16 cellular contexts compared by ENCODE assay signal in genomic region chr5:174338204-174339010, GRCh38.
DNase-seq lines count a peak whose midpoint lies in the region; ATAC-seq and TF ChIP-seq lines count a peak whose summit lies in the region.
"Had no signal": no experiment of that assay in that cellular context is flagged by ENCODE, and none has a peak within 500 bp of the region (broad histone marks: within the 10 kb centered on the region; RNA-seq: fewer than 3 reads in every experiment).

No MANE protein-coding gene starts in this region.

- no peaks in the 10 kb centered on the region for H3K9me2 ChIP-seq in hepatocyte (replicated peaks; ENCODE audit: insufficient read depth)

- POLR2A ChIA-PET in MCF 10A (lab: Yijun Ruan, JAX) = interaction anchor here (0.6 to 2.5 kb wide), 4 partner anchors 9 to 45 kb away, joined by 3 to 8 read pairs (median 6); no protein-coding TSS in a partner anchor
- POLR2A ChIA-PET in CD8-positive, alpha-beta T cell (lab: Charles Lee) = no interaction called here

- H3K9me3 ChIP-seq in breast epithelium (no peaks in the 10 kb centered on the region), hepatocyte (ENCODE audit: low read depth) (no peaks in the 10 kb centered on the region), thoracic aorta (no peaks in the 10 kb centered on the region)
- no peaks in the 10 kb centered on the region for H3K9me3 ChIP-seq in CD8-positive, alpha-beta T cell (ENCODE audit: low read length)
- H3K9me3 ChIP-seq: A549 had no signal

- intact Hi-C loops in MCF 10A (cut with micrococcal nuclease) (no loop called here), breast epithelium (cut with DNase I; ENCODE audit: low total_unique reads) (no loop called here), CD14-positive monocyte (cut with micrococcal nuclease) (no loop called here)
- intact Hi-C loops in CD8-positive, alpha-beta T cell (cut with DNase I, micrococcal nuclease) = no loop called here

- ATAC-seq in SK-N-SH treated with all-trans-retinoic acid at 6 μM for 48 hours (peak; percentile 80), thoracic aorta (ENCODE audit: insufficient number of reproducible peaks, low FRiP score, low read depth) (no peak), HG02759 (IDR thresholded peaks at IDR 0.05; ENCODE audit: unreplicated experiment) (no peak)
- ATAC-seq in CD8-positive, alpha-beta T cell = no peak

- H3K27me3 Mint-ChIP-seq in MCF 10A (ENCODE audit: insufficient read depth, unreplicated experiment) (no peaks in the 10 kb centered on the region), CD14-positive monocyte (ENCODE audit: low read depth in 3 of 3) (peaks cover 19 to 34% (median 22%) of the 10 kb centered on the region in 3 donors)
- peaks cover 21% of the 10 kb centered on the region for H3K27me3 Mint-ChIP-seq in CD8-positive, alpha-beta T cell (ENCODE audit: low read depth)

- H3K9me3 Mint-ChIP-seq in MCF 10A (ENCODE audit: unreplicated experiment) (no peaks in the 10 kb centered on the region), CD14-positive monocyte (no peaks in the 10 kb centered on the region)
- no peaks in the 10 kb centered on the region for H3K9me3 Mint-ChIP-seq in CD8-positive, alpha-beta T cell
- H3K9me3 Mint-ChIP-seq: CD4-positive, alpha-beta memory T cell had no signal

- H3K27me3 ChIP-seq in breast epithelium (peaks cover 0 to 29% of the 10 kb centered on the region in 2 donors), hepatocyte (no peaks in the 10 kb centered on the region), thoracic aorta (replicated peaks; ENCODE audit: insufficient read depth) (no peaks in the 10 kb centered on the region)
- H3K27me3 ChIP-seq in CD8-positive, alpha-beta T cell (ENCODE audit: insufficient read depth, low read length) = no peaks in the 10 kb centered on the region

- peak overlapping the region; percentile 54 for H3K4me2 ChIP-seq in hepatocyte
- H3K4me2 ChIP-seq: A549, KMS-11 had no signal

- WGBS in hepatocyte (ENCODE audit: low lambda C conversion rate, missing lambda C conversion rate) = 22% methylated on average over 12 of the region's 12 CpGs

- no peak overlapping the region for H3K27ac ChIP-seq in breast epithelium
- peak overlapping the region; percentile 63 for H3K27ac ChIP-seq in hepatocyte
- peak overlapping the region; percentile 24 to 76 for H3K27ac ChIP-seq in thoracic aorta
- no peak overlapping the region for H3K27ac ChIP-seq in CD8-positive, alpha-beta T cell (ENCODE audit: low read depth, low read length)
- H3K27ac ChIP-seq: A549, KMS-11 had no signal

- no TSS peak for BruUV-seq in MCF 10A (replicated peaks; lab: Mats Ljungman, UMichigan)

- peak overlapping the region; percentile 28 for H3K4me3 Mint-ChIP-seq in MCF 10A (ENCODE audit: unreplicated experiment)
- no peak overlapping the region for H3K4me3 Mint-ChIP-seq in CD8-positive, alpha-beta T cell
- peak overlapping the region in 1 of 2 donors; percentile 19 for H3K4me3 Mint-ChIP-seq in CD14-positive monocyte
- H3K4me3 Mint-ChIP-seq: CD4-positive, alpha-beta memory T cell had no signal

- H3K4me1 ChIP-seq in breast epithelium (no peaks in the 10 kb centered on the region), hepatocyte (ENCODE audit: insufficient read depth) (peaks cover 25% of the 10 kb centered on the region), thoracic aorta (ENCODE audit: control insufficient read depth in 1 of 2, low read depth in 2 of 2) (peaks cover 14 to 40% of the 10 kb centered on the region in 2 donors)
- no peaks in the 10 kb centered on the region for H3K4me1 ChIP-seq in CD8-positive, alpha-beta T cell (ENCODE audit: insufficient read depth, low read length)
- H3K4me1 ChIP-seq: A549 had no signal

- H2AFZ ChIP-seq in hepatocyte = no peak overlapping the region

- peak; percentile 30 for DNase-seq in MCF 10A (ENCODE audit: unreplicated experiment)
- no peak for DNase-seq in breast epithelium (ENCODE audit: low spot score in 2 of 2)
- peak; percentile 60 for DNase-seq in hepatocyte (ENCODE audit: low spot score)
- DNase-seq in thoracic aorta (ENCODE audit: low spot score) = no peak
- DNase-seq in CD8-positive, alpha-beta T cell = no peak
- DNase-seq in CD14-positive monocyte (ENCODE audit: low spot score) = no peak
- DNase-seq: activated gamma-delta T cell; CD4-positive, alpha-beta memory T cell; foreskin melanocyte; NCI-H1417 treated with DMSO at 0.1 percent for 48 hours; OCI-M1; posterior cingulate gyrus had no signal

- H3K36me3 Mint-ChIP-seq in MCF 10A (ENCODE audit: insufficient read depth, unreplicated experiment) (no peaks in the 10 kb centered on the region), CD14-positive monocyte (no peaks in the 10 kb centered on the region)
- H3K36me3 Mint-ChIP-seq in CD8-positive, alpha-beta T cell = no peaks in the 10 kb centered on the region
- H3K36me3 Mint-ChIP-seq: CD4-positive, alpha-beta memory T cell had no signal

- CTCF ChIA-PET in MCF 10A (lab: Yijun Ruan, JAX) = interaction anchor here (0.5 to 3.9 kb wide), 6 partner anchors 10 to 166 kb away, joined by 3 to 17 read pairs (median 4); no protein-coding TSS in a partner anchor
- CTCF ChIA-PET in CD8-positive, alpha-beta T cell (lab: Charles Lee) = interaction anchor here (0.7 kb wide), 1 partner anchor 8 kb away, joined by 3 read pairs; no protein-coding TSS in a partner anchor

- H4K20me1 ChIP-seq in hepatocyte (ENCODE audit: insufficient read depth, poor library complexity, severe bottlenecking) = no peaks in the 10 kb centered on the region

- no peaks in the 10 kb centered on the region for H3K79me2 ChIP-seq in hepatocyte

- no peak overlapping the region for H3K4me3 ChIP-seq in breast epithelium
- no peak overlapping the region for H3K4me3 ChIP-seq in hepatocyte
- peak overlapping the region; percentile 61 for H3K4me3 ChIP-seq in thoracic aorta
- no peak overlapping the region for H3K4me3 ChIP-seq in CD8-positive, alpha-beta T cell (ENCODE audit: low read depth, low read length)
- H3K4me3 ChIP-seq: A549 had no signal

- H3K36me3 ChIP-seq in breast epithelium (no peaks in the 10 kb centered on the region), hepatocyte (replicated peaks; ENCODE audit: insufficient read depth, low read depth) (no peaks in the 10 kb centered on the region), thoracic aorta (no peaks in the 10 kb centered on the region)
- H3K36me3 ChIP-seq in CD8-positive, alpha-beta T cell (ENCODE audit: insufficient read depth, low read length) = no peaks in the 10 kb centered on the region

- no peak for TF ChIP-seq POLR2A in breast epithelium (IDR thresholded peaks at IDR 0.05)

- H3K4me1 Mint-ChIP-seq in MCF 10A (ENCODE audit: insufficient read depth, unreplicated experiment) (peaks cover 12% of the 10 kb centered on the region), CD14-positive monocyte (no peaks in the 10 kb centered on the region)
- H3K4me1 Mint-ChIP-seq in CD8-positive, alpha-beta T cell (ENCODE audit: low read depth) = no peaks in the 10 kb centered on the region
- H3K4me1 Mint-ChIP-seq: CD4-positive, alpha-beta memory T cell had no signal

- no peak overlapping the region for H3K27ac Mint-ChIP-seq in MCF 10A (ENCODE audit: low read depth, unreplicated experiment)
- H3K27ac Mint-ChIP-seq in CD8-positive, alpha-beta T cell = no peak overlapping the region
- no peak overlapping the region for H3K27ac Mint-ChIP-seq in CD14-positive monocyte
- H3K27ac Mint-ChIP-seq: CD4-positive, alpha-beta memory T cell had no signal

- TF ChIP-seq CTCF in MCF 10A (IDR thresholded peaks at IDR 0.05; ENCODE audit: unreplicated experiment) (no peak), breast epithelium (IDR thresholded peaks at IDR 0.05) (no peak), hepatocyte (IDR thresholded peaks at IDR 0.05; ENCODE audit: poor library complexity) (no peak), thoracic aorta (IDR thresholded peaks at IDR 0.05) (no peak), CD14-positive monocyte (IDR thresholded peaks at IDR 0.05) (no peak)
- TF ChIP-seq CTCF in CD8-positive, alpha-beta T cell (IDR thresholded peaks at IDR 0.05) = no peak

TF ChIP-seq in SK-N-SH treated with all-trans-retinoic acid at 6 μM for 48 hours, 23 proteins besides CTCF, POLR2A, EP300 and RAD21 (continues in another document):
- TF ChIP-seq ZC3H10 (CRISPR knock-in tag; IDR thresholded peaks at IDR 0.05) (no peak), ZFP3 (CRISPR knock-in tag; IDR thresholded peaks at IDR 0.05) (no peak), OSR1 (CRISPR knock-in tag; IDR thresholded peaks at IDR 0.05) (no peak), ZFP30 (CRISPR knock-in tag; IDR thresholded peaks at IDR 0.05) (no peak), PATZ1 (CRISPR knock-in tag; IDR thresholded peaks at IDR 0.05; ENCODE audit: borderline replicate concordance) (no peak)

Comparison
In these comparisons a context has a peak if more than half of its experiments do, and no peak if none do; other contexts are left out.
1. DNase-seq: peak in MCF 10A (single experiment) and hepatocyte (single experiment); none in breast epithelium (0 of 2), thoracic aorta (single experiment), CD8-positive, alpha-beta T cell (0 of 7) and CD14-positive monocyte (single experiment).
2. H3K27ac ChIP-seq: peak in hepatocyte (single experiment) and thoracic aorta (2 of 2); none in breast epithelium (0 of 2) and CD8-positive, alpha-beta T cell (single experiment).